In the genomic region with DNA sequence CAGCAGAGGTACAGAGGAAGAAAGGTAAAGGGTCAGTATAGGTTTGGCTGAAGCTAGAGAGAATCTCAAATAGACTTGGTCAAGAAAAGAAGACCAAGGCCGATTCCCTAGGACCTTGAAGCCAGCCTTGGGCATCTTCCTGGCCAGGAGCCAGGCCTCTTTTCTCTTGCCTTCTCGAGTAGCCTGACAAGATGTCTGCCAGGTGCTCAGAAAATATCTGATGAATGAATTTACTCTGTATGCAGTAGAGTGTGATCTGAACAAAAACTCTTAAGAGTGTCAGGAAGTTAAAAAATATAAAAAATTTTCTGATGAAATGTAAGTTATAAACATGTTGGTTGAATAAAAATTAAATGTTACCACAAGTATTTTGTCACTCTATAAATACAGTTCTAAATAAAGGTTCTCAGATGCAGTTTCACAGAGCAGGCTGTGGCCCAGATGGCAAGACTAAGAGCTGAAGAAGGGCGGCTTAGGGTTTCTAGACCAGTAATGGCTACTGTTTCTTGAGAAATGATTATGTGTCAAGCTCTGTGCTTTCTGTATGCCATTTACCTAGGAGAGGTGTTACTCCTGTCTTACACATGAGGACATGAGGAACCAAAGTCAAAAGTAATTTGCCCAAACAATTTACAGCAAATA, we compare ENCODE assay signal across 1 cellular context.
TF ChIP-seq lines count a peak whose summit lies in the region.

No MANE protein-coding gene starts in this region.

TF ChIP-seq in GM23338, 12 proteins besides CTCF, POLR2A, EP300 and RAD21:
- no peak for TF ChIP-seq STAT1 (IDR thresholded peaks at IDR 0.05; ENCODE audit: unreplicated experiment)
- no peak for TF ChIP-seq ZNF331 (CRISPR knock-in tag; IDR thresholded peaks at IDR 0.05; ENCODE audit: low read depth)
- TF ChIP-seq, protein P1, sequence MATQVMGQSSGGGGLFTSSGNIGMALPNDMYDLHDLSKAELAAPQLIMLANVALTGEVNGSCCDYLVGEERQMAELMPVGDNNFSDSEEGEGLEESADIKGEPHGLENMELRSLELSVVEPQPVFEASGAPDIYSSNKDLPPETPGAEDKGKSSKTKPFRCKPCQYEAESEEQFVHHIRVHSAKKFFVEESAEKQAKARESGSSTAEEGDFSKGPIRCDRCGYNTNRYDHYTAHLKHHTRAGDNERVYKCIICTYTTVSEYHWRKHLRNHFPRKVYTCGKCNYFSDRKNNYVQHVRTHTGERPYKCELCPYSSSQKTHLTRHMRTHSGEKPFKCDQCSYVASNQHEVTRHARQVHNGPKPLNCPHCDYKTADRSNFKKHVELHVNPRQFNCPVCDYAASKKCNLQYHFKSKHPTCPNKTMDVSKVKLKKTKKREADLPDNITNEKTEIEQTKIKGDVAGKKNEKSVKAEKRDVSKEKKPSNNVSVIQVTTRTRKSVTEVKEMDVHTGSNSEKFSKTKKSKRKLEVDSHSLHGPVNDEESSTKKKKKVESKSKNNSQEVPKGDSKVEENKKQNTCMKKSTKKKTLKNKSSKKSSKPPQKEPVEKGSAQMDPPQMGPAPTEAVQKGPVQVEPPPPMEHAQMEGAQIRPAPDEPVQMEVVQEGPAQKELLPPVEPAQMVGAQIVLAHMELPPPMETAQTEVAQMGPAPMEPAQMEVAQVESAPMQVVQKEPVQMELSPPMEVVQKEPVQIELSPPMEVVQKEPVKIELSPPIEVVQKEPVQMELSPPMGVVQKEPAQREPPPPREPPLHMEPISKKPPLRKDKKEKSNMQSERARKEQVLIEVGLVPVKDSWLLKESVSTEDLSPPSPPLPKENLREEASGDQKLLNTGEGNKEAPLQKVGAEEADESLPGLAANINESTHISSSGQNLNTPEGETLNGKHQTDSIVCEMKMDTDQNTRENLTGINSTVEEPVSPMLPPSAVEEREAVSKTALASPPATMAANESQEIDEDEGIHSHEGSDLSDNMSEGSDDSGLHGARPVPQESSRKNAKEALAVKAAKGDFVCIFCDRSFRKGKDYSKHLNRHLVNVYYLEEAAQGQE (IDR thresholded peaks at IDR 0.05; ENCODE audit: unreplicated experiment) = no peak
- TF ChIP-seq EZH2 (IDR thresholded peaks at IDR 0.05; ENCODE audit: low read depth, unreplicated experiment) = no peak
- TF ChIP-seq, protein P2, sequence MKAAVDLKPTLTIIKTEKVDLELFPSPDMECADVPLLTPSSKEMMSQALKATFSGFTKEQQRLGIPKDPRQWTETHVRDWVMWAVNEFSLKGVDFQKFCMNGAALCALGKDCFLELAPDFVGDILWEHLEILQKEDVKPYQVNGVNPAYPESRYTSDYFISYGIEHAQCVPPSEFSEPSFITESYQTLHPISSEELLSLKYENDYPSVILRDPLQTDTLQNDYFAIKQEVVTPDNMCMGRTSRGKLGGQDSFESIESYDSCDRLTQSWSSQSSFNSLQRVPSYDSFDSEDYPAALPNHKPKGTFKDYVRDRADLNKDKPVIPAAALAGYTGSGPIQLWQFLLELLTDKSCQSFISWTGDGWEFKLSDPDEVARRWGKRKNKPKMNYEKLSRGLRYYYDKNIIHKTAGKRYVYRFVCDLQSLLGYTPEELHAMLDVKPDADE (IDR thresholded peaks at IDR 0.05) = no peak
- TF ChIP-seq ZNF114 (CRISPR knock-in tag; IDR thresholded peaks at IDR 0.05) = no peak
- no peak for TF ChIP-seq JUNB (IDR thresholded peaks at IDR 0.05; ENCODE audit: unreplicated experiment)
- no peak for TF ChIP-seq POLR2AphosphoS5 (IDR thresholded peaks at IDR 0.05; ENCODE audit: low read depth)
- no peak for TF ChIP-seq NANOG (IDR thresholded peaks at IDR 0.05; ENCODE audit: borderline replicate concordance)
- no peak for TF ChIP-seq CREB1 (CRISPR knock-in tag; IDR thresholded peaks at IDR 0.05; ENCODE audit: low read depth)
- TF ChIP-seq, protein P3, sequence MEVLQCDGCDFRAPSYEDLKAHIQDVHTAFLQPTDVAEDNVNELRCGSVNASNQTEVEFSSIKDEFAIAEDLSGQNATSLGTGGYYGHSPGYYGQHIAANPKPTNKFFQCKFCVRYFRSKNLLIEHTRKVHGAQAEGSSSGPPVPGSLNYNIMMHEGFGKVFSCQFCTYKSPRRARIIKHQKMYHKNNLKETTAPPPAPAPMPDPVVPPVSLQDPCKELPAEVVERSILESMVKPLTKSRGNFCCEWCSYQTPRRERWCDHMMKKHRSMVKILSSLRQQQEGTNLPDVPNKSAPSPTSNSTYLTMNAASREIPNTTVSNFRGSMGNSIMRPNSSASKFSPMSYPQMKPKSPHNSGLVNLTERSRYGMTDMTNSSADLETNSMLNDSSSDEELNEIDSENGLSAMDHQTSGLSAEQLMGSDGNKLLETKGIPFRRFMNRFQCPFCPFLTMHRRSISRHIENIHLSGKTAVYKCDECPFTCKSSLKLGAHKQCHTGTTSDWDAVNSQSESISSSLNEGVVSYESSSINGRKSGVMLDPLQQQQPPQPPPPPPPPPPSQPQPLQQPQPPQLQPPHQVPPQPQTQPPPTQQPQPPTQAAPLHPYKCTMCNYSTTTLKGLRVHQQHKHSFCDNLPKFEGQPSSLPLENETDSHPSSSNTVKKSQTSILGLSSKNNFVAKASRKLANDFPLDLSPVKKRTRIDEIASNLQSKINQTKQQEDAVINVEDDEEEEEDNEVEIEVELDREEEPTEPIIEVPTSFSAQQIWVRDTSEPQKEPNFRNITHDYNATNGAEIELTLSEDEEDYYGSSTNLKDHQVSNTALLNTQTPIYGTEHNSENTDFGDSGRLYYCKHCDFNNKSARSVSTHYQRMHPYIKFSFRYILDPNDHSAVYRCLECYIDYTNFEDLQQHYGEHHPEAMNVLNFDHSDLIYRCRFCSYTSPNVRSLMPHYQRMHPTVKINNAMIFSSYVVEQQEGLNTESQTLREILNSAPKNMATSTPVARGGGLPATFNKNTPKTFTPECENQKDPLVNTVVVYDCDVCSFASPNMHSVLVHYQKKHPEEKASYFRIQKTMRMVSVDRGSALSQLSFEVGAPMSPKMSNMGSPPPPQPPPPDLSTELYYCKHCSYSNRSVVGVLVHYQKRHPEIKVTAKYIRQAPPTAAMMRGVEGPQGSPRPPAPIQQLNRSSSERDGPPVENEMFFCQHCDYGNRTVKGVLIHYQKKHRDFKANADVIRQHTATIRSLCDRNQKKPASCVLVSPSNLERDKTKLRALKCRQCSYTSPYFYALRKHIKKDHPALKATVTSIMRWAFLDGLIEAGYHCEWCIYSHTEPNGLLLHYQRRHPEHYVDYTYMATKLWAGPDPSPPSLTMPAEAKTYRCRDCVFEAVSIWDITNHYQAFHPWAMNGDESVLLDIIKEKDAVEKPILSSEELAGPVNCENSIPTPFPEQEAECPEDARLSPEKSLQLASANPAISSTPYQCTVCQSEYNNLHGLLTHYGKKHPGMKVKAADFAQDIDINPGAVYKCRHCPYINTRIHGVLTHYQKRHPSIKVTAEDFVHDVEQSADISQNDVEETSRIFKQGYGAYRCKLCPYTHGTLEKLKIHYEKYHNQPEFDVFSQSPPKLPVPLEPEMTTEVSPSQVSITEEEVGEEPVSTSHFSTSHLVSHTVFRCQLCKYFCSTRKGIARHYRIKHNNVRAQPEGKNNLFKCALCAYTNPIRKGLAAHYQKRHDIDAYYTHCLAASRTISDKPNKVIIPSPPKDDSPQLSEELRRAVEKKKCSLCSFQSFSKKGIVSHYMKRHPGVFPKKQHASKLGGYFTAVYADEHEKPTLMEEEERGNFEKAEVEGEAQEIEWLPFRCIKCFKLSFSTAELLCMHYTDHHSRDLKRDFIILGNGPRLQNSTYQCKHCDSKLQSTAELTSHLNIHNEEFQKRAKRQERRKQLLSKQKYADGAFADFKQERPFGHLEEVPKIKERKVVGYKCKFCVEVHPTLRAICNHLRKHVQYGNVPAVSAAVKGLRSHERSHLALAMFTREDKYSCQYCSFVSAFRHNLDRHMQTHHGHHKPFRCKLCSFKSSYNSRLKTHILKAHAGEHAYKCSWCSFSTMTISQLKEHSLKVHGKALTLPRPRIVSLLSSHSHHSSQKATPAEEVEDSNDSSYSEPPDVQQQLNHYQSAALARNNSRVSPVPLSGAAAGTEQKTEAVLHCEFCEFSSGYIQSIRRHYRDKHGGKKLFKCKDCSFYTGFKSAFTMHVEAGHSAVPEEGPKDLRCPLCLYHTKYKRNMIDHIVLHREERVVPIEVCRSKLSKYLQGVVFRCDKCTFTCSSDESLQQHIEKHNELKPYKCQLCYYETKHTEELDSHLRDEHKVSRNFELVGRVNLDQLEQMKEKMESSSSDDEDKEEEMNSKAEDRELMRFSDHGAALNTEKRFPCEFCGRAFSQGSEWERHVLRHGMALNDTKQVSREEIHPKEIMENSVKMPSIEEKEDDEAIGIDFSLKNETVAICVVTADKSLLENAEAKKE (CRISPR knock-in tag; IDR thresholded peaks at IDR 0.05) = no peak
- TF ChIP-seq EZH2phosphoT487 (IDR thresholded peaks at IDR 0.05; ENCODE audit: unreplicated experiment) = no peak
TF ChIP-seq in GM23338: peak in this region for 0.
